In genomic region chr6:43910149-43910637, GRCh38 we compare ENCODE assay signal across 23 cellular contexts.
"Had no signal": no experiment of that assay in that cellular context is flagged by ENCODE, and none has a peak within 500 bp of the region (broad histone marks: within the 10 kb centered on the region; RNA-seq: fewer than 3 reads in every experiment).

No MANE protein-coding gene starts in this region.

- H3K4me3 ChIP-seq: lower lobe of right lung, tibial artery had no signal

- DNase-seq: activated CD4-positive, alpha-beta T cell treated with anti-CD3 and anti-CD28 coated beads for 1 hour; activated CD8-positive, alpha-beta memory T cell treated with anti-CD3 and anti-CD28 coated beads, Interleukin-2, amount 50 U/mL, for 48 hours; activated effector memory CD4-positive, alpha-beta T cell treated with Interleukin-2 at 50 U/mL for 16 hours; activated naive CD4-positive, alpha-beta T cell treated with anti-CD3 and anti-CD28 coated beads, Interleukin-2, amount 10 ng/mL, durations not matched to agents 7 days and 5 days; activated T-cell treated with anti-CD3 and anti-CD28 coated beads, Interleukin-2, amount 50 U/mL, for 4 hours; amygdala; caudate nucleus; effector CD4-positive, alpha-beta T cell; naive thymus-derived CD4-positive, alpha-beta T cell; small intestine; stimulated activated CD4-positive, alpha-beta T cell treated with anti-CD3 and anti-CD28 coated beads, Interleukin-2, amount 100 ng/mL, for 24 hours; stimulated activated naive CD8-positive, alpha-beta T cell treated with anti-CD3 and anti-CD28 coated beads, Interleukin-15, amount 100 ng/mL, for 72 hours; tibial artery had no signal

- H3K4me1 Mint-ChIP-seq: activated naive CD4-positive, alpha-beta T cell treated with anti-CD3 and anti-CD28 coated beads, Interleukin-2, amount 10 ng/mL, durations not matched to agents 7 days and 5 days; naive thymus-derived CD4-positive, alpha-beta T cell; stimulated activated effector memory CD8-positive, alpha-beta T cell treated with anti-CD3 and anti-CD28 coated beads, Interleukin-12 subunit alpha, Interleukin-12 subunit beta, amount 100 ng/mL, for 72 hours; stimulated activated naive CD8-positive, alpha-beta T cell treated with anti-CD3 and anti-CD28 coated beads, Interleukin-15, amount 100 ng/mL, for 72 hours had no signal

- H3K36me3 ChIP-seq: lower lobe of right lung, tibial artery had no signal

- H3K4me1 ChIP-seq: foreskin keratinocyte, lower lobe of right lung, tibial artery had no signal

- H3K9me3 Mint-ChIP-seq: activated naive CD4-positive, alpha-beta T cell treated with anti-CD3 and anti-CD28 coated beads, Interleukin-2, amount 10 ng/mL, durations not matched to agents 7 days and 5 days; activated T-cell treated with anti-CD3 and anti-CD28 coated beads, Interleukin-2, amount 50 U/mL, for 4 hours; dendritic cell treated with granulocyte-macrophage colony-stimulating factor and Interleukin-4, amounts not matched to agents 40 ng/mL and 50 ng/mL, for 4 days; naive thymus-derived CD4-positive, alpha-beta T cell; neural crest cell; stimulated activated effector memory CD8-positive, alpha-beta T cell treated with anti-CD3 and anti-CD28 coated beads, Interleukin-12 subunit alpha, Interleukin-12 subunit beta, amount 100 ng/mL, for 72 hours; stimulated activated naive CD8-positive, alpha-beta T cell treated with anti-CD3 and anti-CD28 coated beads, Interleukin-15, amount 100 ng/mL, for 72 hours; T-helper 2 cell treated with Interferon-gamma antibody and Interleukin-4, amounts not matched to agents 5 μg/mL and 100 μg/mL, for 36 hours had no signal

- H3K9me3 ChIP-seq: lower lobe of right lung, tibial artery had no signal

- H3K36me3 Mint-ChIP-seq: activated naive CD4-positive, alpha-beta T cell treated with anti-CD3 and anti-CD28 coated beads, Interleukin-2, amount 10 ng/mL, durations not matched to agents 7 days and 5 days; naive thymus-derived CD4-positive, alpha-beta T cell; stimulated activated effector memory CD8-positive, alpha-beta T cell treated with anti-CD3 and anti-CD28 coated beads, Interleukin-12 subunit alpha, Interleukin-12 subunit beta, amount 100 ng/mL, for 72 hours had no signal

- ATAC-seq: activated T-cell treated with anti-CD3 and anti-CD28 coated beads, Interleukin-2, amount 50 U/mL, for 4 hours; naive thymus-derived CD4-positive, alpha-beta T cell; sciatic nerve; stimulated activated effector memory CD8-positive, alpha-beta T cell treated with anti-CD3 and anti-CD28 coated beads, Interleukin-12 subunit alpha, Interleukin-12 subunit beta, amount 100 ng/mL, for 72 hours had no signal

- FAIRE-seq: endometrium, kidney, small intestine, urothelium cell line had no signal

- H3K27ac Mint-ChIP-seq: activated naive CD4-positive, alpha-beta T cell treated with anti-CD3 and anti-CD28 coated beads, Interleukin-2, amount 10 ng/mL, durations not matched to agents 7 days and 5 days; dendritic cell treated with granulocyte-macrophage colony-stimulating factor and Interleukin-4, amounts not matched to agents 40 ng/mL and 50 ng/mL, for 4 days; naive thymus-derived CD4-positive, alpha-beta T cell; stimulated activated effector memory CD8-positive, alpha-beta T cell treated with anti-CD3 and anti-CD28 coated beads, Interleukin-12 subunit alpha, Interleukin-12 subunit beta, amount 100 ng/mL, for 72 hours; T-helper 2 cell treated with Interferon-gamma antibody and Interleukin-4, amounts not matched to agents 5 μg/mL and 100 μg/mL, for 36 hours had no signal

- H3K27ac ChIP-seq: foreskin keratinocyte, lower lobe of right lung, tibial artery had no signal

- H3K4me3 Mint-ChIP-seq: activated naive CD4-positive, alpha-beta T cell treated with anti-CD3 and anti-CD28 coated beads, Interleukin-2, amount 10 ng/mL, durations not matched to agents 7 days and 5 days; activated T-cell treated with anti-CD3 and anti-CD28 coated beads, Interleukin-2, amount 50 U/mL, for 4 hours; dendritic cell treated with granulocyte-macrophage colony-stimulating factor and Interleukin-4, amounts not matched to agents 40 ng/mL and 50 ng/mL, for 4 days; naive thymus-derived CD4-positive, alpha-beta T cell; neural crest cell; stimulated activated effector memory CD8-positive, alpha-beta T cell treated with anti-CD3 and anti-CD28 coated beads, Interleukin-12 subunit alpha, Interleukin-12 subunit beta, amount 100 ng/mL, for 72 hours; stimulated activated naive CD8-positive, alpha-beta T cell treated with anti-CD3 and anti-CD28 coated beads, Interleukin-15, amount 100 ng/mL, for 72 hours; T-helper 2 cell treated with Interferon-gamma antibody and Interleukin-4, amounts not matched to agents 5 μg/mL and 100 μg/mL, for 36 hours had no signal
